In the genomic region with DNA sequence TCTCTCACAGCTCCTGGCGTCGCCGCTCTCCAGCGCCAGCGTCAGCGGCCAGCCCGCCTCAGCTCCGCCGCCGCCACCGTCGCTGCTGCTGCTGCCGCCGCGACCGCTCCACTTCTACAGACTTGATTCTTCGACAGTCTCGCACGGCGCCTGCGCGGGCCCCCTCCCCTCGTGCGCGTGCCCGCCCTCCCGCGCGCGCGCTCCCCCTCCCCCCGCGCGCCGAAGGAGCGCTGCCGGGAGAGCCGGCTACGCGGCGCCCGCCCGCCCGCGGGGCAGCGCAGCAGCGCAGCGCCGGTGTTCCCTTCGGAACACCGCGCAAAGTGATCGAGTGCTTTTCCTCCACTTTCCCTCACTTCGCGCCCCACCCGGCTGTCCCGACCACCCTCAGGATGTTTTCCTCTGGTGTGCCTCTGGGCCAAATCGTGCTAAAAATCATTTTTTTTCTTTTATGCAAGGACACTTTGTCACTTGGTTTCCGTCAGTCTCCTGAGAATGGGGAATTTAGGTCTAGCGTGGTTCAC, we compare ENCODE assay signal across 8 cellular contexts. TPM values are rescaled to one million over a fixed set of nuclear protein-coding genes. Genes with fewer than 3 reads are reported as not detected.
A peak's percentile ranks its signal among the peaks of the same experiment; 100 is the strongest.
DNase-seq lines count a peak whose midpoint lies in the region; ATAC-seq and TF ChIP-seq lines count a peak whose summit lies in the region.

A gene (minus strand): TSS at position 118 of the 521 bp plus-strand sequence. CDS start 684 bp downstream, outside the sequence.

- CTCF ChIA-PET in CD4-positive, alpha-beta memory T cell (lab: Charles Lee; ENCODE audit: partially characterized antibody) = interaction anchor here (1.1 to 6.5 kb wide), 9 partner anchors 11 to 474 kb away, joined by 3 to 78 read pairs (median 9); no protein-coding TSS in a partner anchor

- H3K4me3 ChIP-seq in CD4-positive, alpha-beta memory T cell (ENCODE audit: low read length in 2 of 2) = peak within 1 kb of the TSS; percentile 67 to 77
- H3K4me3 ChIP-seq in cardiac muscle cell = peak within 1 kb of the TSS; percentile 95
- H3K4me3 ChIP-seq in parathyroid adenoma (ENCODE audit: low read depth, low read length) = peak within 1 kb of the TSS; percentile 99
- H3K4me3 ChIP-seq in upper lobe of right lung = peak within 1 kb of the TSS; percentile 85

- peak within 1 kb of the TSS; percentile 79 for H2AFZ ChIP-seq in parathyroid adenoma

- peak within 1 kb of the TSS; percentile 100 for H3K4me2 ChIP-seq in parathyroid adenoma (ENCODE audit: low read length)

- peak within 1 kb of the TSS; percentile 88 to 95 (median 94) for H3K4me3 Mint-ChIP-seq in CD4-positive, alpha-beta memory T cell
- peak within 1 kb of the TSS; percentile 93 for H3K4me3 Mint-ChIP-seq in activated naive CD8-positive, alpha-beta T cell treated with anti-CD3 and anti-CD28 coated beads, Interleukin-2, amount 10 ng/mL, durations not matched to agents 7 days and 5 days

- H3K27me3 Mint-ChIP-seq in CD4-positive, alpha-beta memory T cell = peaks cover 0 to 6% of the 10 kb centered on the region in 2 donors
- no peaks in the 10 kb centered on the region for H3K27me3 Mint-ChIP-seq in activated naive CD8-positive, alpha-beta T cell treated with anti-CD3 and anti-CD28 coated beads, Interleukin-2, amount 10 ng/mL, durations not matched to agents 7 days and 5 days

- ATAC-seq in GM21529 (IDR thresholded peaks at IDR 0.05; ENCODE audit: unreplicated experiment) = peak; percentile 13
- ATAC-seq in activated naive CD8-positive, alpha-beta T cell treated with anti-CD3 and anti-CD28 coated beads, Interleukin-2, amount 10 ng/mL, durations not matched to agents 7 days and 5 days (ENCODE audit: low read depth) = peak; percentile 12
- peak; percentile 61 for ATAC-seq in upper lobe of right lung

- no peaks in the 10 kb centered on the region for H3K27me3 ChIP-seq in CD4-positive, alpha-beta memory T cell (ENCODE audit: insufficient read depth, low read length)
- H3K27me3 ChIP-seq in cardiac muscle cell (no peaks in the 10 kb centered on the region), parathyroid adenoma (ENCODE audit: control insufficient read depth, insufficient read depth, low read length) (no peaks in the 10 kb centered on the region), upper lobe of right lung (no peaks in the 10 kb centered on the region)

- H3K36me3 ChIP-seq in CD4-positive, alpha-beta memory T cell (ENCODE audit: insufficient read depth, low read length) = peaks cover 21% of the 10 kb centered on the region
- H3K36me3 ChIP-seq in cardiac muscle cell = peaks cover 27% of the 10 kb centered on the region
- peaks cover 16% of the 10 kb centered on the region for H3K36me3 ChIP-seq in parathyroid adenoma (ENCODE audit: control insufficient read depth, insufficient read depth, low read length)
- H3K36me3 ChIP-seq in upper lobe of right lung = peaks cover 29% of the 10 kb centered on the region

- POLR2A ChIA-PET in CD4-positive, alpha-beta memory T cell (lab: Charles Lee; ENCODE audit: partially characterized antibody) = interaction anchor here (0.7 to 7.8 kb wide), 37 partner anchors 11 to 894 kb away, joined by 3 to 312 read pairs (median 4); a partner anchor contains a TSS
- POLR2A ChIA-PET in activated naive CD8-positive, alpha-beta T cell treated with anti-CD3 and anti-CD28 coated beads, Interleukin-2, amount 10 ng/mL, durations not matched to agents 7 days and 5 days (lab: Charles Lee) = interaction anchor here (0.6 to 7.1 kb wide), 22 partner anchors 9 to 511 kb away, joined by 3 to 188 read pairs (median 6); a partner anchor contains a TSS

- H3K79me2 ChIP-seq in parathyroid adenoma = peaks cover 16% of the 10 kb centered on the region

- TF ChIP-seq CTCF in cardiac muscle cell (IDR thresholded peaks at IDR 0.05; ENCODE audit: low read depth, low read length) (no peak), parathyroid adenoma (IDR thresholded peaks at IDR 0.05) (no peak), upper lobe of right lung (IDR thresholded peaks at IDR 0.05) (no peak)

- peaks cover 34 to 70% (median 47%) of the 10 kb centered on the region in 4 donors for H3K4me1 Mint-ChIP-seq in CD4-positive, alpha-beta memory T cell
- H3K4me1 Mint-ChIP-seq in activated naive CD8-positive, alpha-beta T cell treated with anti-CD3 and anti-CD28 coated beads, Interleukin-2, amount 10 ng/mL, durations not matched to agents 7 days and 5 days = peaks cover 42% of the 10 kb centered on the region

- peaks cover 51% of the 10 kb centered on the region for H3K4me1 ChIP-seq in CD4-positive, alpha-beta memory T cell (ENCODE audit: insufficient read depth, low read length)
- peaks cover 35% of the 10 kb centered on the region for H3K4me1 ChIP-seq in cardiac muscle cell (ENCODE audit: low read depth)
- peaks cover 20% of the 10 kb centered on the region for H3K4me1 ChIP-seq in parathyroid adenoma
- peaks cover 35% of the 10 kb centered on the region for H3K4me1 ChIP-seq in upper lobe of right lung

- intact Hi-C loops in CD4-positive, alpha-beta memory T cell (cut with micrococcal nuclease) = loop anchor here (1.0 to 5.0 kb wide), 4 partner anchors 9 to 1257 kb away; a partner anchor contains a TSS
- intact Hi-C loops in upper lobe of right lung (cut with DNase I) = loop anchor here (5.0 kb wide), 1 partner anchor 112 kb away; no protein-coding TSS in a partner anchor

- no peaks in the 10 kb centered on the region for H3K9me3 ChIP-seq in CD4-positive, alpha-beta memory T cell (ENCODE audit: control insufficient read depth in 1 of 2, low read length in 2 of 2)
- H3K9me3 ChIP-seq in cardiac muscle cell (ENCODE audit: low read depth) = no peaks in the 10 kb centered on the region
- H3K9me3 ChIP-seq in parathyroid adenoma (ENCODE audit: control insufficient read depth, low read length) = no peaks in the 10 kb centered on the region
- no peaks in the 10 kb centered on the region for H3K9me3 ChIP-seq in upper lobe of right lung

- peak; percentile 80 to 89 (median 89) for DNase-seq in CD4-positive, alpha-beta memory T cell
- DNase-seq in MV-4-11 (lab: John Stamatoyannopoulos, UW) = peak; percentile 80
- DNase-seq in SW480 (ENCODE audit: low spot score) = peak; percentile 85
- DNase-seq in activated naive CD8-positive, alpha-beta T cell treated with anti-CD3 and anti-CD28 coated beads, Interleukin-2, amount 10 ng/mL, durations not matched to agents 7 days and 5 days = peak; percentile 92
- peak; percentile 91 to 94 for DNase-seq in cardiac muscle cell (ENCODE audit: low read depth in 1 of 2, low spot score in 1 of 2)
- peak; percentile 92 for DNase-seq in upper lobe of right lung

- peak within 1 kb of the TSS; percentile 96 for H3K27ac ChIP-seq in CD4-positive, alpha-beta memory T cell (ENCODE audit: low read depth, low read length)
- H3K27ac ChIP-seq in cardiac muscle cell (peak within 1 kb of the TSS; percentile 98), parathyroid adenoma (peak within 1 kb of the TSS; percentile 100), upper lobe of right lung (peak within 1 kb of the TSS; percentile 99)

- peaks cover 30 to 38% of the 10 kb centered on the region in 2 donors for H3K36me3 Mint-ChIP-seq in CD4-positive, alpha-beta memory T cell
- H3K36me3 Mint-ChIP-seq in activated naive CD8-positive, alpha-beta T cell treated with anti-CD3 and anti-CD28 coated beads, Interleukin-2, amount 10 ng/mL, durations not matched to agents 7 days and 5 days = peaks cover 24% of the 10 kb centered on the region

- peak within 1 kb of the TSS; percentile 72 for H3K9ac ChIP-seq in parathyroid adenoma

- H3K9me3 Mint-ChIP-seq in CD4-positive, alpha-beta memory T cell = peaks cover 0 to 10% (median 0%) of the 10 kb centered on the region in 8 donors
- H3K9me3 Mint-ChIP-seq in activated naive CD8-positive, alpha-beta T cell treated with anti-CD3 and anti-CD28 coated beads, Interleukin-2, amount 10 ng/mL, durations not matched to agents 7 days and 5 days = no peaks in the 10 kb centered on the region

- H3K27ac Mint-ChIP-seq in CD4-positive, alpha-beta memory T cell = peak within 1 kb of the TSS; percentile 98 to 100 (median 99)
- H3K27ac Mint-ChIP-seq in activated naive CD8-positive, alpha-beta T cell treated with anti-CD3 and anti-CD28 coated beads, Interleukin-2, amount 10 ng/mL, durations not matched to agents 7 days and 5 days = peak within 1 kb of the TSS; percentile 96

RNA-seq across cellular contexts. Expression of the gene that starts here (rescaled TPM):
- total RNA-seq in CD4-positive, alpha-beta memory T cell = 100 to 1,000 TPM; 162 to 164 TPM
- polyA plus RNA-seq in CD4-positive, alpha-beta memory T cell = 10 to 100 TPM; 23.9 to 43.0 TPM
- total RNA-seq in activated naive CD8-positive, alpha-beta T cell treated with anti-CD3 and anti-CD28 coated beads, Interleukin-2, amount 10 ng/mL, durations not matched to agents 7 days and 5 days = 100 to 1,000 TPM; 116 to 118 TPM
- total RNA-seq in cardiac muscle cell (84.0 and 113 TPM in 2 replicates), upper lobe of right lung (161 TPM)
- 24.3 and 33.2 TPM in 2 replicates for polyA plus RNA-seq in cardiac muscle cell

Comparison
In these comparisons a context has a peak if more than half of its experiments do, and no peak if none do; other contexts are left out.
1. Peak in every context shown above with its lines: DNase-seq, ATAC-seq, H3K4me3 ChIP-seq and H3K27ac ChIP-seq.